Comparison of ENCODE assay signal across 8 cellular contexts in genomic region chr16:53703590-53704444, GRCh38. TPM values are rescaled to one million over a fixed set of nuclear protein-coding genes. Genes with fewer than 3 reads are reported as not detected.
DNase-seq lines count a peak whose midpoint lies in the region; ATAC-seq and TF ChIP-seq lines count a peak whose summit lies in the region.

FTO (plus strand) TSS chr16:53704156.
RPGRIP1L (minus strand) TSS chr16:53703859; CDS start chr16:53700723, 3,136 bp downstream.

- H3K27ac ChIP-seq in esophagus squamous epithelium, result peak within 1 kb of the TSS; percentile 76 to 85 (median 78)

- ATAC-seq in GM21717 (IDR thresholded peaks at IDR 0.05; ENCODE audit: unreplicated experiment), result peak; percentile 99

- intact Hi-C loops in esophagus squamous epithelium (cut with DNase I), result no loop called here

- in situ Hi-C loops in KBM-7 (cut with MboI; ENCODE audit: low pct_unique_long_range_greater_than_20kb, low sequenced_read_pairs), result no loop called here

- H3K9me3 ChIP-seq in esophagus squamous epithelium, result no peaks in the 10 kb centered on the region

- DNase-seq in DMS53 (lab: John Stamatoyannopoulos, UW) (peak; percentile 99), KBM-7 (peak; percentile 99), esophagus squamous epithelium (lab: John Stamatoyannopoulos, UW) (peak; percentile 81), myocyte (ENCODE audit: low read depth) (peak; percentile 100)
- peak; percentile 99 for DNase-seq in activated T-cell treated with anti-CD3 and anti-CD28 coated beads, Interleukin-2, amount 50 U/mL, for 48 hours
- peak; percentile 89 to 97 for DNase-seq in stimulated activated CD8-positive, alpha-beta memory T cell treated with anti-CD3 and anti-CD28 coated beads, Interleukin-7, amount 100 ng/mL, for 48 hours (ENCODE audit: extremely low read depth in 1 of 2, low read depth in 1 of 2)

- 0 to 1% methylated on average over 20 to 32 of the region's 57 CpGs for WGBS in esophagus squamous epithelium, 2 donors

- H3K36me3 ChIP-seq in esophagus squamous epithelium, result no peaks in the 10 kb centered on the region

- no peaks in the 10 kb centered on the region for H3K27me3 ChIP-seq in esophagus squamous epithelium

- peak within 1 kb of the TSS; percentile 61 to 92 (median 76) for H3K4me3 ChIP-seq in esophagus squamous epithelium

- TF ChIP-seq POLR2A in esophagus squamous epithelium (IDR thresholded peaks at IDR 0.05), result peak in 1 of 4 donors; percentile 38

- H3K4me1 ChIP-seq in esophagus squamous epithelium, result peaks cover 10 to 27% (median 17%) of the 10 kb centered on the region in 3 donors

- TF ChIP-seq CTCF in esophagus squamous epithelium (IDR thresholded peaks at IDR 0.05), result peak in 5 of 6 experiments; percentile 9 to 42 (median 28)

TF ChIP-seq in PFSK-1, 5 proteins besides CTCF, POLR2A, EP300 and RAD21:
- TF ChIP-seq FOXP2 (optimal IDR thresholded peaks at IDR 0.05; ENCODE audit: borderline replicate concordance, extremely low read depth, extremely low read length, insufficient read depth) (no peak), POLR2AphosphoS5 (IDR thresholded peaks at IDR 0.05; ENCODE audit: low read depth, low read length) (0 out of 2 replicates have a peak, but pooled peaks have one; percentile 26), REST (IDR thresholded peaks at IDR 0.05; ENCODE audit: insufficient read depth in 1 of 2, low read depth in 2 of 2, low read length in 2 of 2) (no peak), TAF1 (IDR thresholded peaks at IDR 0.05; ENCODE audit: borderline replicate concordance, insufficient read depth, low read length) (no peak), SIN3A (IDR thresholded peaks at IDR 0.05; ENCODE audit: borderline replicate concordance, insufficient read depth, low read length) (no peak)

RNA-seq across cellular contexts. Expression of gene FTO, which starts in this region (rescaled TPM):
- polyA plus RNA-seq in PFSK-1 (2012; ENCODE audit: insufficient read length, low read depth), result 13.8 TPM
- total RNA-seq in esophagus squamous epithelium (10 to 100 TPM; 29.0 to 64.1 (median 48.1) TPM), myocyte (121 and 137 TPM in 2 replicates)
- polyA plus RNA-seq in myocyte (2012), result 140 TPM

RNA-seq across cellular contexts. Expression of gene RPGRIP1L, which starts in this region (rescaled TPM):
- 2.1 TPM for polyA plus RNA-seq in PFSK-1 (2012; ENCODE audit: insufficient read length, low read depth)
- total RNA-seq in esophagus squamous epithelium, result 1 to 10 TPM; 1.2 to 3.9 (median 3.7) TPM
- 8.9 TPM in 2 replicates for total RNA-seq in myocyte
- polyA plus RNA-seq in myocyte (2012), result 6.9 TPM

Comparison
In these comparisons a context has a peak if more than half of its experiments do, and no peak if none do; other contexts are left out.
1. Peak in every context shown above with its lines: DNase-seq, ATAC-seq, H3K4me3 ChIP-seq and H3K27ac ChIP-seq.